In the genomic region with DNA sequence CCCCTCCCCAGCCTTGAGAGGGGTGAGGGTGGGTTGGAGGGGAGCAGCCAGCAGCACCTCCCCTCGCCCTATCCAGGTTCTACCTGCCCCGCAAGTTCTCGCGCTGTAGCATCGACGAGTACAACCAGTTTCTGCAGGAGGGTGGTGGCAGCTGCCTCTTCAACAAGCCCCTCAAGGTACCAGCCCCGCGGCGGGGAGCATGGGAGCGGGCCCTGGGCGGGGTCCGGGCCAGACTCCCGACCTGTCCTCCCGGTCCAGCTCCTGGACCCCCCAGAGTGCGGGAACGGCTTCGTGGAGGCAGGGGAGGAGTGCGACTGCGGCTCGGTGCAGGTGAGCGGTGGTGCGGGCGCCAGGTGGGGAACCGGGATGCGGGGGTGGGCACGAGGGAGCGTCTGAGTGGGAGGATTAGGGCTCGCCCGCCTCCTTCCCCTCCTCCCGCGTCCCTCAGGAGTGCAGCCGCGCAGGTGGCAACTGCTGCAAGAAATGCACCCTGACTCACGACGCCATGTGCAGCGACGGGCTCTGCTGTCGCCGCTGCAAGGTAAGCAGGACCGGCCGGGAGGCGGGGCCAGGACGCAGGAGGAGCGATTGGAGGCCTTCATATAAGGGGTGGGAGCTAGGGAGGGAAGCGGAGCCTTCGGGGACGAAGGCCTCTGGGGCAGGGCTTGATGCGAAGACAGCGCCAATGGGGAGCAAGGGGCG, we compare ENCODE assay signal across 8 cellular contexts. TPM values are rescaled to one million over a fixed set of nuclear protein-coding genes. Genes with fewer than 3 reads are reported as not detected.
DNase-seq lines count a peak whose midpoint lies in the region; ATAC-seq, FAIRE-seq and TF ChIP-seq lines count a peak whose summit lies in the region.

No MANE protein-coding gene starts in this region.

- FAIRE-seq in astrocyte (lab: Jason Lieb, UNC): peak; percentile 43

- H3K9me3 ChIP-seq in astrocyte (ENCODE audit: insufficient read depth, low read depth, low read length): no peaks in the 10 kb centered on the region

- peaks cover 13% of the 10 kb centered on the region for H3K4me1 ChIP-seq in astrocyte (ENCODE audit: insufficient read depth, low read length)

- no peaks in the 10 kb centered on the region for H3K9me3 Mint-ChIP-seq in T-helper 1 cell treated with Interleukin-12 subunit alpha and Interleukin-12 subunit beta and Interleukin-4 antibody, amounts not matched to agents 30 μg/mL and 1 μg/mL, for 36 hours
- H3K9me3 Mint-ChIP-seq in astrocyte (ENCODE audit: unreplicated experiment): no peaks in the 10 kb centered on the region

- H3K4me1 Mint-ChIP-seq in T-helper 1 cell treated with Interleukin-12 subunit alpha and Interleukin-12 subunit beta and Interleukin-4 antibody, amounts not matched to agents 30 μg/mL and 1 μg/mL, for 36 hours (ENCODE audit: low read depth): peaks cover 9% of the 10 kb centered on the region
- H3K4me1 Mint-ChIP-seq in astrocyte (ENCODE audit: low read depth, unreplicated experiment): peaks cover 4% of the 10 kb centered on the region

- no peaks in the 10 kb centered on the region for H3K79me2 ChIP-seq in astrocyte (ENCODE audit: insufficient read depth, low read length)

- TF ChIP-seq CTCF in GM13977 (IDR thresholded peaks at IDR 0.05; ENCODE audit: extremely low read depth, insufficient read depth, missing control alignments) (no peak), astrocyte (IDR thresholded peaks at IDR 0.05; ENCODE audit: insufficient read depth, low read depth, low read length) (no peak), retinal pigment epithelial cell (conservative IDR thresholded peaks at IDR 0.05; ENCODE audit: low read depth, low read length) (no peak)

- H3K27me3 ChIP-seq in astrocyte (ENCODE audit: insufficient read depth, low read length): no peaks in the 10 kb centered on the region

- no peaks in the 10 kb centered on the region for H3K36me3 ChIP-seq in astrocyte (ENCODE audit: insufficient read depth, low read length)

- H3K4me2 ChIP-seq in astrocyte (ENCODE audit: low read length): peak overlapping the region; percentile 95

- DNase-seq in GM13977 (ENCODE audit: low spot score) (peak; percentile 99), NCI-H146 treated with DMSO at 0.1 percent for 48 hours (lab: John Stamatoyannopoulos, UW; ENCODE audit: unreplicated experiment) (peak; percentile 95), astrocyte (ENCODE audit: low read depth) (peak; percentile 92), hypothalamus (lab: John Stamatoyannopoulos, UW) (peak in 48 of 51 donors; percentile 23 to 97 (median 87)), retinal pigment epithelial cell (ENCODE audit: low read depth) (peak; percentile 95), germinal center (ENCODE audit: low spot score) (no peak)

- H3K27me3 Mint-ChIP-seq in T-helper 1 cell treated with Interleukin-12 subunit alpha and Interleukin-12 subunit beta and Interleukin-4 antibody, amounts not matched to agents 30 μg/mL and 1 μg/mL, for 36 hours (ENCODE audit: low read depth): peaks cover 11% of the 10 kb centered on the region
- peaks cover 16% of the 10 kb centered on the region for H3K27me3 Mint-ChIP-seq in astrocyte (ENCODE audit: low read depth, unreplicated experiment)

- in situ Hi-C loops in GM13977 (cut with MboI; ENCODE audit: low pct_unique_long_range_greater_than_20kb, low sequenced_read_pairs, unreplicated experiment): loop anchor here (10.0 kb wide), 1 partner anchor 90 kb away; no protein-coding TSS in a partner anchor

- peak overlapping the region; percentile 84 for H2AFZ ChIP-seq in astrocyte (ENCODE audit: low read depth, low read length)

- H3K9ac ChIP-seq in astrocyte (ENCODE audit: low read length): peak overlapping the region; percentile 23

- H3K4me3 ChIP-seq in astrocyte (ENCODE audit: insufficient read depth, low read depth, low read length): peak overlapping the region; percentile 60
- H3K4me3 ChIP-seq in retinal pigment epithelial cell (ENCODE audit: low read length): peak overlapping the region; percentile 63

- H3K27ac Mint-ChIP-seq in T-helper 1 cell treated with Interleukin-12 subunit alpha and Interleukin-12 subunit beta and Interleukin-4 antibody, amounts not matched to agents 30 μg/mL and 1 μg/mL, for 36 hours: peak overlapping the region; percentile 56
- no peak overlapping the region for H3K27ac Mint-ChIP-seq in astrocyte (ENCODE audit: unreplicated experiment)

- no peaks in the 10 kb centered on the region for H4K20me1 ChIP-seq in astrocyte (ENCODE audit: insufficient read depth, low read length)

- peak; percentile 83 for ATAC-seq in HG02852 (IDR thresholded peaks at IDR 0.05; ENCODE audit: unreplicated experiment)

- no peak overlapping the region for H3K27ac ChIP-seq in astrocyte (ENCODE audit: low read depth, low read length)

- no peaks in the 10 kb centered on the region for H3K36me3 Mint-ChIP-seq in T-helper 1 cell treated with Interleukin-12 subunit alpha and Interleukin-12 subunit beta and Interleukin-4 antibody, amounts not matched to agents 30 μg/mL and 1 μg/mL, for 36 hours (ENCODE audit: low read depth)
- H3K36me3 Mint-ChIP-seq in astrocyte (ENCODE audit: low read depth, unreplicated experiment): no peaks in the 10 kb centered on the region

- peak overlapping the region; percentile 88 for H3K4me3 Mint-ChIP-seq in T-helper 1 cell treated with Interleukin-12 subunit alpha and Interleukin-12 subunit beta and Interleukin-4 antibody, amounts not matched to agents 30 μg/mL and 1 μg/mL, for 36 hours
- peak overlapping the region; percentile 83 for H3K4me3 Mint-ChIP-seq in astrocyte (ENCODE audit: unreplicated experiment)

RNA-seq across cellular contexts. Expression of gene ADAM11, which starts 16.5 kb away (rescaled TPM):
- total RNA-seq in astrocyte: 0.43 and 0.65 TPM in 2 replicates

RNA-seq across cellular contexts. Expression of gene GJC1, which starts 54.8 kb away (rescaled TPM):
- total RNA-seq in astrocyte: 28.0 and 38.4 TPM in 2 replicates
